In genomic region chr6:36319436-36319762, GRCh38 we compare ENCODE assay signal across 19 cellular contexts. TPM values are rescaled to one million over a fixed set of nuclear protein-coding genes. Genes with fewer than 3 reads are reported as not detected.
A peak's percentile ranks its signal among the peaks of the same experiment; 100 is the strongest.
DNase-seq lines count a peak whose midpoint lies in the region; ATAC-seq and TF ChIP-seq lines count a peak whose summit lies in the region.
"Had no signal": no experiment of that assay in that cellular context is flagged by ENCODE, and none has a peak within 500 bp of the region (broad histone marks: within the 10 kb centered on the region; RNA-seq: fewer than 3 reads in every experiment).

No MANE protein-coding gene starts in this region.

- H4K20me1 ChIP-seq in MM.1S (ENCODE audit: insufficient read depth, low read length): no peaks in the 10 kb centered on the region
- H4K20me1 ChIP-seq: BLaER1 had no signal

- TF ChIP-seq CTCF in MM.1S (IDR thresholded peaks at IDR 0.05; ENCODE audit: low read length): peak; percentile 15; the same call in 1 of the 2 replicates
- peak in 2 of 4 experiments; percentile 39 to 56 for TF ChIP-seq CTCF in prostate gland (IDR thresholded peaks at IDR 0.05)
- TF ChIP-seq CTCF in testis (IDR thresholded peaks at IDR 0.05): no peak
- peak in 1 of 6 experiments; percentile 15 for TF ChIP-seq CTCF in esophagus squamous epithelium (IDR thresholded peaks at IDR 0.05)

- WGBS in prostate gland: 44% methylated on average over 9 of the region's 9 CpGs
- WGBS in testis, 2 donors: 87 to 92% methylated on average over 5 to 9 of the region's 9 CpGs
- 85 to 88% methylated on average over 7 to 8 of the region's 9 CpGs for WGBS in esophagus squamous epithelium, 2 donors

- no peak overlapping the region for H3K9ac ChIP-seq in MM.1S (ENCODE audit: low read length)
- H3K9ac ChIP-seq: BLaER1, GM23248 had no signal

- H3K4me3 ChIP-seq in MM.1S (ENCODE audit: low read length): no peak overlapping the region
- no peak overlapping the region for H3K4me3 ChIP-seq in prostate gland
- H3K4me3 ChIP-seq in testis: no peak overlapping the region
- H3K4me3 ChIP-seq in esophagus squamous epithelium: no peak overlapping the region
- H3K4me3 ChIP-seq: BLaER1, GM23248, lung had no signal

- no peaks in the 10 kb centered on the region for H3K9me2 ChIP-seq in MM.1S (replicated peaks; ENCODE audit: insufficient read depth, low read length)

- no peak overlapping the region for H3K27ac ChIP-seq in MM.1S (ENCODE audit: low read length)
- H3K27ac ChIP-seq in prostate gland: no peak overlapping the region
- no peak overlapping the region for H3K27ac ChIP-seq in testis
- H3K27ac ChIP-seq in esophagus squamous epithelium: no peak overlapping the region
- H3K27ac ChIP-seq: BLaER1, GM23248 had no signal

- H3K4me1 ChIP-seq in MM.1S (ENCODE audit: low read length): peaks cover 5% of the 10 kb centered on the region
- H3K4me1 ChIP-seq in prostate gland (replicated peaks): peaks cover 4% of the 10 kb centered on the region
- H3K4me1 ChIP-seq in testis: no peaks in the 10 kb centered on the region
- H3K4me1 ChIP-seq in esophagus squamous epithelium: peaks cover 0 to 2% (median 0%) of the 10 kb centered on the region in 3 donors

- H3K4me2 ChIP-seq in MM.1S (ENCODE audit: low read depth, low read length): peak overlapping the region; percentile 60
- H3K4me2 ChIP-seq: BLaER1 had no signal

- H2AFZ ChIP-seq in MM.1S (ENCODE audit: low read length): peak overlapping the region; percentile 56
- H2AFZ ChIP-seq: GM23248 had no signal

- H3K36me3 ChIP-seq in MM.1S (replicated peaks; ENCODE audit: insufficient read depth, low read length): no peaks in the 10 kb centered on the region
- no peaks in the 10 kb centered on the region for H3K36me3 ChIP-seq in prostate gland
- no peaks in the 10 kb centered on the region for H3K36me3 ChIP-seq in testis (ENCODE audit: low read depth, missing control alignments)
- no peaks in the 10 kb centered on the region for H3K36me3 ChIP-seq in esophagus squamous epithelium
- H3K36me3 ChIP-seq: BLaER1 had no signal

- ATAC-seq in HG03571 (IDR thresholded peaks at IDR 0.05; ENCODE audit: unreplicated experiment): no peak
- ATAC-seq: effector memory CD8-positive, alpha-beta T cell; sciatic nerve had no signal

- no peaks in the 10 kb centered on the region for H3K27me3 ChIP-seq in MM.1S (replicated peaks; ENCODE audit: insufficient read depth, low read length)
- H3K27me3 ChIP-seq in prostate gland (replicated peaks; ENCODE audit: insufficient read depth): no peaks in the 10 kb centered on the region
- no peaks in the 10 kb centered on the region for H3K27me3 ChIP-seq in testis
- H3K27me3 ChIP-seq in esophagus squamous epithelium: no peaks in the 10 kb centered on the region
- H3K27me3 ChIP-seq: BLaER1 had no signal

- no peaks in the 10 kb centered on the region for H3K9me3 ChIP-seq in MM.1S (replicated peaks; ENCODE audit: insufficient read depth, low read length)
- no peaks in the 10 kb centered on the region for H3K9me3 ChIP-seq in prostate gland
- H3K9me3 ChIP-seq in testis: no peaks in the 10 kb centered on the region
- H3K9me3 ChIP-seq in esophagus squamous epithelium: no peaks in the 10 kb centered on the region
- H3K9me3 ChIP-seq: BLaER1 had no signal

- peak; percentile 50 for DNase-seq in MM.1S
- peak; percentile 98 for DNase-seq in NCI-H2196 (lab: John Stamatoyannopoulos, UW; ENCODE audit: unreplicated experiment)
- DNase-seq in RPMI8226: peak; percentile 88
- peak; percentile 83 for DNase-seq in prostate gland (ENCODE audit: low spot score)
- no peak for DNase-seq in testis
- no peak for DNase-seq in esophagus squamous epithelium (lab: John Stamatoyannopoulos, UW)
- no peak for DNase-seq in superior temporal gyrus (ENCODE audit: extremely low spot score)
- DNase-seq: activated CD4-positive, CD25-positive, alpha-beta regulatory T cell; effector memory CD8-positive, alpha-beta T cell; GM23248; NCI-H1048; nephron progenitor cell; OCI-M1; stimulated activated CD4-positive, alpha-beta T cell treated with anti-CD3 and anti-CD28 coated beads, Interleukin-4, amount 100 ng/mL, for 24 hours had no signal

- H3F3A ChIP-seq in MM.1S (ENCODE audit: insufficient read depth, low read length): no peaks in the 10 kb centered on the region

- no peaks in the 10 kb centered on the region for H3K79me2 ChIP-seq in MM.1S (ENCODE audit: low read length)

- intact Hi-C loops in prostate gland (cut with DNase I): no loop called here
- intact Hi-C loops in testis (cut with DNase I; ENCODE audit: low total_unique reads): no loop called here
- intact Hi-C loops in esophagus squamous epithelium (cut with DNase I): no loop called here

- TF ChIP-seq POLR2A in prostate gland (IDR thresholded peaks at IDR 0.05) (no peak), testis (IDR thresholded peaks at IDR 0.05) (no peak), esophagus squamous epithelium (IDR thresholded peaks at IDR 0.05) (no peak)

RNA-seq across cellular contexts. Expression of gene BNIP5, which starts 17.3 kb away (rescaled TPM):
- total RNA-seq in prostate gland (under 1 TPM in 1 of 2 donors, not detected in 1; 0.34 TPM), testis (under 1 TPM; 0.68 to 0.87 TPM), esophagus squamous epithelium (not detected)
- polyA plus RNA-seq in testis (ENCODE audit: insufficient read depth, low read depth, low replicate concordance): 0.96 TPM
- total RNA-seq: fibroblast of villous mesenchyme, GM23248, sciatic nerve had no signal
- polyA plus RNA-seq: GM23248 had no signal

RNA-seq across cellular contexts. Expression of gene PNPLA1, which starts 49.5 kb away (rescaled TPM):
- 1 to 10 TPM in 1 of 2 donors, not detected in 1; 2.0 TPM for total RNA-seq in prostate gland
- 1 to 10 TPM; 2.4 to 3.5 TPM for total RNA-seq in testis
- 2.1 TPM for polyA plus RNA-seq in testis (ENCODE audit: insufficient read depth, low read depth, low replicate concordance)
- total RNA-seq in esophagus squamous epithelium: under 1 TPM in 2 of 4 donors, not detected in 2; 0.59 to 0.64 TPM
- total RNA-seq: fibroblast of villous mesenchyme, GM23248 had no signal
- polyA plus RNA-seq: GM23248 had no signal

Comparison
In these comparisons a context has a peak if more than half of its experiments do, and no peak if none do; other contexts are left out.
1. DNase-seq: peak in MM.1S (single experiment), NCI-H2196 (single experiment), RPMI8226 (single experiment) and prostate gland (single experiment); none in testis (single experiment), esophagus squamous epithelium (single experiment) and superior temporal gyrus (single experiment).